Comparison of ENCODE assay signal across 9 cellular contexts in genomic region chr5:56200856-56201638, GRCh38. TPM values are rescaled to one million over a fixed set of nuclear protein-coding genes. Genes with fewer than 3 reads are reported as not detected.
DNase-seq lines count a peak whose midpoint lies in the region; ATAC-seq and TF ChIP-seq lines count a peak whose summit lies in the region.
"Had no signal": no experiment of that assay in that cellular context is flagged by ENCODE, and none has a peak within 500 bp of the region (broad histone marks: within the 10 kb centered on the region; RNA-seq: fewer than 3 reads in every experiment).

No MANE protein-coding gene starts in this region.

- H3K4me3 ChIP-seq in right atrium auricular region (no peak overlapping the region), smooth muscle cell (no peak overlapping the region)
- H3K4me3 ChIP-seq: BLaER1 had no signal

- peak overlapping the region; percentile 24 for H3K4me2 ChIP-seq in smooth muscle cell
- H3K4me2 ChIP-seq: BLaER1 had no signal

- H3K27ac ChIP-seq in right atrium auricular region (no peak overlapping the region), smooth muscle cell (ENCODE audit: low read depth) (peak overlapping the region; percentile 1)
- H3K27ac ChIP-seq: BLaER1 had no signal

- H3F3A ChIP-seq in smooth muscle cell (ENCODE audit: low read depth): no peaks in the 10 kb centered on the region

- no peaks in the 10 kb centered on the region for H3K79me2 ChIP-seq in smooth muscle cell (ENCODE audit: low read depth)

- H3K9me3 ChIP-seq in right atrium auricular region: no peaks in the 10 kb centered on the region
- H3K9me3 ChIP-seq in smooth muscle cell (replicated peaks; ENCODE audit: low read depth): no peaks in the 10 kb centered on the region
- H3K9me3 ChIP-seq: BLaER1 had no signal

- H3K27me3 ChIP-seq in right atrium auricular region (no peaks in the 10 kb centered on the region), smooth muscle cell (ENCODE audit: low read depth) (no peaks in the 10 kb centered on the region)
- H3K27me3 ChIP-seq: BLaER1 had no signal

- DNase-seq in NCI-H1417 (lab: John Stamatoyannopoulos, UW) (peak; percentile 2 to 82 (median 70)), NCI-H1417 treated with DMSO at 0.1 percent for 48 hours (lab: John Stamatoyannopoulos, UW) (no peak), NCI-H1436 (lab: John Stamatoyannopoulos, UW) (peak; percentile 64), T-helper 2 cell (peak in 3 of 5 experiments; percentile 23 to 81 (median 38)), amniotic epithelial cell (ENCODE audit: low read depth) (peak; percentile 83), right atrium auricular region (ENCODE audit: low spot score) (peak; percentile 72), smooth muscle cell (lab: John Stamatoyannopoulos, UW; ENCODE audit: unreplicated experiment) (peak; percentile 2)

- H3K4me1 ChIP-seq in right atrium auricular region: no peaks in the 10 kb centered on the region
- H3K4me1 ChIP-seq in smooth muscle cell (ENCODE audit: low read depth): peaks cover 10% of the 10 kb centered on the region
- H3K4me1 ChIP-seq: BLaER1 had no signal

- H2AFZ ChIP-seq in smooth muscle cell (ENCODE audit: low read depth): peak overlapping the region; percentile 9

- H3K36me3 ChIP-seq in right atrium auricular region (no peaks in the 10 kb centered on the region), smooth muscle cell (ENCODE audit: low read depth) (no peaks in the 10 kb centered on the region)
- H3K36me3 ChIP-seq: BLaER1 had no signal

- WGBS in smooth muscle cell (ENCODE audit: low lambda C conversion rate): 24% methylated on average over 5 of the region's 5 CpGs

- TF ChIP-seq CTCF in right atrium auricular region (IDR thresholded peaks at IDR 0.05) (peak; percentile 28 to 78), smooth muscle cell (IDR thresholded peaks at IDR 0.05; ENCODE audit: borderline replicate concordance, insufficient read depth, poor library complexity, severe bottlenecking) (peak; percentile 71)

- no peaks in the 10 kb centered on the region for H4K20me1 ChIP-seq in smooth muscle cell (ENCODE audit: low read depth)
- H4K20me1 ChIP-seq: BLaER1 had no signal

- ATAC-seq in HG02759 (IDR thresholded peaks at IDR 0.05; ENCODE audit: unreplicated experiment): peak; percentile 99

- H3K9ac ChIP-seq in smooth muscle cell (ENCODE audit: low read depth): no peak overlapping the region
- H3K9ac ChIP-seq: BLaER1 had no signal

RNA-seq across cellular contexts. Expression of gene ANKRD55, which starts 32.1 kb away (rescaled TPM):
- under 1 TPM in 1 of 2 donors, not detected in 1; 0.20 TPM for total RNA-seq in right atrium auricular region
- total RNA-seq in smooth muscle cell: 0.27 and 1.7 TPM in 2 replicates
- polyA plus RNA-seq in smooth muscle cell: 0.70 and 1.1 TPM in 2 replicates
